27 cellular contexts compared by ENCODE assay signal in the genomic region with DNA sequence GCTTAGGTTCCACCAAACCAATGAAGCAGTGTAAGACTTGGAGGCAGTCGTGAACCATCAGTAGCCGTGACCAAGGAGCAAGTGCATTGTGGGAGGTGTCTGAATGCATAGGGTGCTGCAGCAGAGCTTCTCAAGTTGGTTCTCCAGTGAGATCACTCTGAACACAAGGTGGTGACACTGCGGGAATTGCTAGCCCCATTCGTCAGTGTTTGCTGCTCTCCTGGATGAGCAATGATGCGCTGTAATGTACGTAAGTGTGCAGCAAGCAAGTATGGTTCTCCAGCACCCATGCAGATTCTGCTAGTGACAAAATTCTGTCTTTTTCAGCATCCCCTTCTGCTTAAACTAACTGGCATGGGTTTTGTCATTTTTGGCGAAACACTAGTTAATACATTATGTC.
"Had no signal": no experiment of that assay in that cellular context is flagged by ENCODE, and none has a peak within 500 bp of the region (broad histone marks: within the 10 kb centered on the region; RNA-seq: fewer than 3 reads in every experiment).

No MANE protein-coding gene starts in this region.

- H3K27ac ChIP-seq: neural progenitor cell, ovary, parathyroid adenoma, psoas muscle, right lobe of liver, sigmoid colon, spleen, stomach, thoracic aorta, thyroid gland, tibial nerve, upper lobe of left lung, vagina had no signal

- FAIRE-seq: small intestine, urothelium cell line had no signal

- H3K27me3 ChIP-seq: neural progenitor cell, ovary, right lobe of liver, sigmoid colon, spleen, stomach, thyroid gland, tibial nerve, upper lobe of left lung, vagina had no signal

- H3K4me1 ChIP-seq: neural progenitor cell, parathyroid adenoma, psoas muscle, right lobe of liver, sigmoid colon, spleen, stomach, thyroid gland, tibial nerve, upper lobe of left lung, vagina had no signal

- H3K79me2 ChIP-seq: parathyroid adenoma had no signal

- ATAC-seq: naive thymus-derived CD8-positive, alpha-beta T cell; natural killer cell treated with Interleukin-12 subunit alpha and Interleukin-12 subunit beta and Interleukin-15 and Interleukin-18, amount 100 ng/mL, for 72 hours; psoas muscle; right cardiac atrium; right lobe of liver; stimulated activated effector memory CD8-positive, alpha-beta T cell treated with anti-CD3 and anti-CD28 coated beads, Interleukin-12 subunit alpha, Interleukin-12 subunit beta, amount 100 ng/mL, for 72 hours; stimulated activated naive B cell treated with anti-CD40 and anti-IgM and Interleukin-4, amounts not matched to agents 10 μg/mL and 1 μg/mL and 100 μg/mL, for 72 hours had no signal

- DNase-seq: naive thymus-derived CD8-positive, alpha-beta T cell; occipital lobe; ovary; posterior cingulate gyrus; psoas muscle; right cardiac atrium; right lobe of liver; sigmoid colon; small intestine; spleen; stimulated activated CD4-positive, alpha-beta T cell treated with anti-CD3 and anti-CD28 coated beads, Interleukin-12 subunit alpha, Interleukin-12 subunit beta, amount 100 ng/mL, for 4 hours; stimulated activated CD4-positive, alpha-beta T cell treated with anti-CD3 and anti-CD28 coated beads, Interleukin-1b, Interleukin-23, amount 100 ng/mL, for 48 hours; stimulated activated CD4-positive, alpha-beta T cell treated with anti-CD3 and anti-CD28 coated beads, Interleukin-4, amount 100 ng/mL, for 24 hours; stimulated activated naive B cell treated with anti-CD40 and anti-IgM and Interleukin-4, amounts not matched to agents 10 μg/mL and 1 μg/mL and 100 μg/mL, for 72 hours; stimulated activated naive CD4-positive, alpha-beta T cell treated with Interleukin-2 at 50 U/mL for 16 hours; stomach; thyroid gland; trophoblast cell; upper lobe of left lung had no signal

- H3K4me3 ChIP-seq: neural progenitor cell, ovary, psoas muscle, right lobe of liver, sigmoid colon, spleen, stomach, thoracic aorta, thyroid gland, tibial nerve, upper lobe of left lung, vagina had no signal

- H3K4me2 ChIP-seq: neural progenitor cell had no signal

- H3K9me3 ChIP-seq: ovary, psoas muscle, right lobe of liver, sigmoid colon, spleen, stomach, thoracic aorta, thyroid gland, tibial nerve, upper lobe of left lung, vagina had no signal

- H3K36me3 ChIP-seq: neural progenitor cell, ovary, right lobe of liver, sigmoid colon, spleen, stomach, thoracic aorta, thyroid gland, tibial nerve, upper lobe of left lung, vagina had no signal

- H2AFZ ChIP-seq: neural progenitor cell, parathyroid adenoma had no signal

- H3K9ac ChIP-seq: neural progenitor cell, parathyroid adenoma had no signal
